Comparison of ENCODE assay signal across 15 cellular contexts in genomic region chr2:172745636-172746035, GRCh38. TPM values are rescaled to one million over a fixed set of nuclear protein-coding genes. Genes with fewer than 3 reads are reported as not detected.
DNase-seq lines count a peak whose midpoint lies in the region; FAIRE-seq and TF ChIP-seq lines count a peak whose summit lies in the region.
"Had no signal": no experiment of that assay in that cellular context is flagged by ENCODE, and none has a peak within 500 bp of the region (broad histone marks: within the 10 kb centered on the region; RNA-seq: fewer than 3 reads in every experiment).

No MANE protein-coding gene starts in this region.

- H3K4me1 ChIP-seq in adipocyte (ENCODE audit: control insufficient read depth, insufficient read depth, low read length) (no peaks in the 10 kb centered on the region), endothelial cell of umbilical vein (ENCODE audit: control insufficient read depth, extremely low read depth, insufficient read depth, low read length) (peaks cover 11% of the 10 kb centered on the region), mesenchymal stem cell (ENCODE audit: control insufficient read depth, insufficient read depth, low read depth, low read length) (no peaks in the 10 kb centered on the region)

- no peaks in the 10 kb centered on the region for H3K79me2 ChIP-seq in endothelial cell of umbilical vein (ENCODE audit: control insufficient read depth, insufficient read depth, low read length)

- H3K4ac ChIP-seq in mesenchymal stem cell (ENCODE audit: low read depth in 1 of 2, low read length in 2 of 2): no peak overlapping the region

- H2BK5ac ChIP-seq in mesenchymal stem cell (ENCODE audit: low read depth, low read length, poor library complexity, severe bottlenecking): no peak overlapping the region

- no TSS peak for BruUV-seq in endothelial cell of umbilical vein (replicated peaks; lab: Mats Ljungman, UMichigan)

- no peaks in the 10 kb centered on the region for H4K20me1 ChIP-seq in endothelial cell of umbilical vein (replicated peaks; ENCODE audit: control insufficient read depth, extremely low read depth, insufficient read depth, low read length)

- CTCF ChIA-PET in endothelial cell of umbilical vein (lab: Charles Lee): no interaction called here

- no peaks in the 10 kb centered on the region for H3K9me1 ChIP-seq in endothelial cell of umbilical vein (replicated peaks; ENCODE audit: control insufficient read depth, extremely low read depth, insufficient read depth, low read length)

- 100% methylated on average over 1 of the region's 1 CpG for WGBS in mesenchymal stem cell

- no peak overlapping the region for H3K18ac ChIP-seq in mesenchymal stem cell (ENCODE audit: low read depth in 1 of 2, low read length in 2 of 2)

- H3K4me2 ChIP-seq in endothelial cell of umbilical vein (ENCODE audit: insufficient read depth, low read length) (no peak overlapping the region), mesenchymal stem cell (ENCODE audit: low read length, poor library complexity, severe bottlenecking) (no peak overlapping the region)

- H3K4me3 ChIP-seq in adipocyte (ENCODE audit: low read length): no peak overlapping the region
- H3K4me3 ChIP-seq in endothelial cell of umbilical vein (replicated peaks in 1 of 3; ENCODE audit: insufficient read depth in 1 of 3, low read depth in 1 of 3, low read length in 3 of 3): no peak overlapping the region
- no peak overlapping the region for H3K4me3 ChIP-seq in mesenchymal stem cell (ENCODE audit: insufficient read depth in 1 of 2, low read depth in 1 of 2, low read length in 2 of 2)

- no peak overlapping the region for H3K27ac ChIP-seq in endothelial cell of umbilical vein (ENCODE audit: insufficient read depth, low read depth, low read length)
- no peak overlapping the region for H3K27ac ChIP-seq in mesenchymal stem cell (ENCODE audit: low read length, poor library complexity, severe bottlenecking)
- H3K27ac ChIP-seq: HL-60 had no signal

- no peak overlapping the region for H3K14ac ChIP-seq in mesenchymal stem cell (ENCODE audit: low read length in 2 of 2)

- no peak overlapping the region for H2AFZ ChIP-seq in endothelial cell of umbilical vein (ENCODE audit: low read depth, low read length)
- no peak overlapping the region for H2AFZ ChIP-seq in mesenchymal stem cell (ENCODE audit: low read depth, low read length)

- DNase-seq in EL: peak; percentile 12
- peak; percentile 10 for DNase-seq in adipocyte (ENCODE audit: low read depth)
- DNase-seq in endothelial cell of umbilical vein (ENCODE audit: low read depth, low spot score): peak; percentile 41
- peak; percentile 15 for DNase-seq in mesenchymal stem cell
- DNase-seq in AML-193 (lab: John Stamatoyannopoulos, UW): no peak
- no peak for DNase-seq in head of caudate nucleus
- DNase-seq in NOMO-1 (lab: John Stamatoyannopoulos, UW; ENCODE audit: unreplicated experiment in 2 of 2): no peak
- DNase-seq: DMS 273 treated with DMSO at 0.1 percent for 48 hours, H7, NCI-H1436, NCI-H2029 treated with DMSO at 0.1 percent for 48 hours, NCI-H510A treated with DMSO at 0.1 percent for 48 hours, NCI-H82 had no signal

- dilution Hi-C loops in endothelial cell of umbilical vein (cut with MboI; ENCODE audit: extremely low pct_ligation_motif_present, low sequenced_read_pairs): no loop called here

- H2BK120ac ChIP-seq in mesenchymal stem cell (ENCODE audit: low read depth, low read length): no peak overlapping the region

- H3K27me3 ChIP-seq in adipocyte (replicated peaks; ENCODE audit: control insufficient read depth, insufficient read depth, low read length) (no peaks in the 10 kb centered on the region), endothelial cell of umbilical vein (ENCODE audit: control insufficient read depth in 2 of 2, insufficient read depth in 2 of 2, low read length in 2 of 2) (peaks cover 0 to 2% of the 10 kb centered on the region in 2 experiments), mesenchymal stem cell (ENCODE audit: control insufficient read depth in 1 of 2, insufficient read depth in 1 of 2, low read length in 2 of 2) (peaks cover 0 to under 1% of the 10 kb centered on the region in 2 experiments)

- H3K36me3 ChIP-seq in adipocyte (ENCODE audit: control insufficient read depth, insufficient read depth, low read length, severe bottlenecking): no peaks in the 10 kb centered on the region
- no peaks in the 10 kb centered on the region for H3K36me3 ChIP-seq in endothelial cell of umbilical vein (ENCODE audit: control insufficient read depth in 2 of 2, extremely low read depth in 1 of 2, insufficient read depth in 2 of 2, low read length in 2 of 2)
- no peaks in the 10 kb centered on the region for H3K36me3 ChIP-seq in mesenchymal stem cell (ENCODE audit: control insufficient read depth in 1 of 2, insufficient read depth in 2 of 2, low read depth in 1 of 2, low read length in 2 of 2)

- no peak overlapping the region for H2BK15ac ChIP-seq in mesenchymal stem cell (ENCODE audit: low read depth, poor library complexity, severe bottlenecking)

- H3K9me3 ChIP-seq in adipocyte (ENCODE audit: control insufficient read depth, low read length) (peaks cover 10% of the 10 kb centered on the region), endothelial cell of umbilical vein (replicated peaks; ENCODE audit: control insufficient read depth, insufficient read depth, low read length) (no peaks in the 10 kb centered on the region), mesenchymal stem cell (ENCODE audit: control insufficient read depth, low read length) (peaks cover 12% of the 10 kb centered on the region)

- POLR2A ChIA-PET in endothelial cell of umbilical vein (lab: Charles Lee): interaction anchor here (0.8 kb wide), 1 partner anchor 1215 kb away, joined by 3 read pairs; no protein-coding TSS in a partner anchor

- no peak overlapping the region for H4K8ac ChIP-seq in mesenchymal stem cell (ENCODE audit: low read length)

- H4K91ac ChIP-seq in mesenchymal stem cell (ENCODE audit: low read length): no peak overlapping the region

- no peak for TF ChIP-seq POLR2A in endothelial cell of umbilical vein (IDR thresholded peaks at IDR 0.05; ENCODE audit: low read depth, low read length)

- H3K9ac ChIP-seq in adipocyte (ENCODE audit: low read length) (no peak overlapping the region), endothelial cell of umbilical vein (replicated peaks; ENCODE audit: extremely low read depth, insufficient read depth, low read length) (no peak overlapping the region), mesenchymal stem cell (ENCODE audit: low read length) (no peak overlapping the region)

- no peak for TF ChIP-seq CTCF in endothelial cell of umbilical vein (IDR thresholded peaks at IDR 0.05; ENCODE audit: extremely low read depth in 1 of 2, insufficient read depth in 1 of 2, low read depth in 1 of 2, low read length in 2 of 2)

- H3K23ac ChIP-seq in mesenchymal stem cell (ENCODE audit: low read length in 2 of 2): no peak overlapping the region

- FAIRE-seq in endothelial cell of umbilical vein (lab: Jason Lieb, UNC): no peak

- H2AK5ac ChIP-seq in mesenchymal stem cell (ENCODE audit: low read length, severe bottlenecking): no peak overlapping the region

- H3K79me1 ChIP-seq in mesenchymal stem cell (replicated peaks; ENCODE audit: low read length, poor library complexity, severe bottlenecking): no peaks in the 10 kb centered on the region

- intact Hi-C loops in endothelial cell of umbilical vein (cut with micrococcal nuclease) (no loop called here), head of caudate nucleus (cut with DNase I) (no loop called here)

- H2BK12ac ChIP-seq in mesenchymal stem cell (ENCODE audit: low read length in 2 of 2): no peak overlapping the region

TF ChIP-seq in endothelial cell of umbilical vein, 7 proteins besides CTCF, POLR2A, EP300 and RAD21:
- TF ChIP-seq MAX (IDR thresholded peaks at IDR 0.05; ENCODE audit: insufficient read depth, insufficient read length) (no peak), FOS (IDR thresholded peaks at IDR 0.05; ENCODE audit: borderline replicate concordance, insufficient read depth, low read length) (peak; percentile 16)

RNA-seq across cellular contexts. Expression of gene RAPGEF4, which starts 10.0 kb away (rescaled TPM):
- 8.8 and 9.2 TPM in 2 replicates for total RNA-seq in endothelial cell of umbilical vein
- 5.7 and 7.2 TPM in 2 replicates for polyA plus RNA-seq in endothelial cell of umbilical vein
- polyA plus RNA-seq in endothelial cell of umbilical vein (2011; cell fraction: cytosol; rRNA removed): 4.7 and 5.3 TPM in 2 replicates
- 30.1 and 35.1 TPM in 2 replicates for polyA plus RNA-seq in endothelial cell of umbilical vein (2011; cell fraction: nucleus; rRNA removed)
- 5.8 and 8.9 TPM in 2 replicates for polyA plus RNA-seq in endothelial cell of umbilical vein (2012)
- polyA minus RNA-seq in endothelial cell of umbilical vein: 38.9 and 42.0 TPM in 2 replicates
- polyA minus RNA-seq in endothelial cell of umbilical vein (2011; cell fraction: cytosol; rRNA and poly(A)+ RNA removed): 1.7 TPM
- 54.1 and 82.0 TPM in 2 replicates for polyA minus RNA-seq in endothelial cell of umbilical vein (2011; cell fraction: nucleus; rRNA and poly(A)+ RNA removed)
- 0.01 TPM for polyA plus RNA-seq in mesenchymal stem cell (2013, experiment 1 of 2)
- 0.05 TPM for polyA plus RNA-seq in mesenchymal stem cell (2013, experiment 2 of 2)
- polyA plus RNA-seq: CD14-positive monocyte had no signal

Comparison
In these comparisons a context has a peak if more than half of its experiments do, and no peak if none do; other contexts are left out.
1. DNase-seq: peak in EL (single experiment), adipocyte (single experiment), endothelial cell of umbilical vein (single experiment) and mesenchymal stem cell (single experiment); none in AML-193 (0 of 2), head of caudate nucleus (0 of 42) and NOMO-1 (0 of 2).